ENCODE assay signal across 6 cellular contexts in genomic region chr4:932713-933070, GRCh38. TPM values are rescaled to one million over a fixed set of nuclear protein-coding genes. Genes with fewer than 3 reads are reported as not detected.
DNase-seq lines count a peak whose midpoint lies in the region; ATAC-seq lines count a peak whose summit lies in the region.

No MANE protein-coding gene starts in this region.

- H3K36me3 Mint-ChIP-seq in T-helper 17 cell (ENCODE audit: low read depth) = no peaks in the 10 kb centered on the region

- peaks cover 38% of the 10 kb centered on the region for H3K4me1 Mint-ChIP-seq in T-helper 17 cell

- H3K27me3 Mint-ChIP-seq in T-helper 17 cell = no peaks in the 10 kb centered on the region

- H3K9me3 ChIP-seq in T-helper 17 cell (ENCODE audit: control insufficient read depth, low read length, poor library complexity, severe bottlenecking) = no peaks in the 10 kb centered on the region

- peak overlapping the region; percentile 96 for H3K27ac Mint-ChIP-seq in T-helper 17 cell

- ATAC-seq in GM21360 (IDR thresholded peaks at IDR 0.05; ENCODE audit: unreplicated experiment) (peak; percentile 2), T-helper 17 cell (no peak)

- H3K4me3 Mint-ChIP-seq in T-helper 17 cell = peak overlapping the region; percentile 96

- DNase-seq in T-helper 17 cell = no peak
- peak; percentile 74 for DNase-seq in islet precursor cell
- no peak for DNase-seq in HK-2 (ENCODE audit: unreplicated experiment)
- DNase-seq in NCI-H1694 (lab: John Stamatoyannopoulos, UW) = no peak
- DNase-seq in effector CD8-positive, alpha-beta T cell (lab: John Stamatoyannopoulos, UW) = no peak

RNA-seq across cellular contexts. Expression of gene TMEM175, which starts 0.4 kb away (rescaled TPM):
- 10 to 100 TPM; 36.9 to 43.6 TPM for total RNA-seq in T-helper 17 cell

RNA-seq across cellular contexts. Expression of gene GAK, which starts 0.6 kb away (rescaled TPM):
- total RNA-seq in T-helper 17 cell = 100 to 1,000 TPM; 192 to 215 TPM

RNA-seq across cellular contexts. Expression of gene DGKQ, which starts 40.7 kb away (rescaled TPM):
- 10 to 100 TPM; 13.5 to 14.4 TPM for total RNA-seq in T-helper 17 cell

RNA-seq across cellular contexts. Expression of gene IDUA, which starts 54.2 kb away (rescaled TPM):
- 10 to 100 TPM; 56.9 to 58.6 TPM for total RNA-seq in T-helper 17 cell
